ENCODE assay signal across 9 cellular contexts in the genomic region with DNA sequence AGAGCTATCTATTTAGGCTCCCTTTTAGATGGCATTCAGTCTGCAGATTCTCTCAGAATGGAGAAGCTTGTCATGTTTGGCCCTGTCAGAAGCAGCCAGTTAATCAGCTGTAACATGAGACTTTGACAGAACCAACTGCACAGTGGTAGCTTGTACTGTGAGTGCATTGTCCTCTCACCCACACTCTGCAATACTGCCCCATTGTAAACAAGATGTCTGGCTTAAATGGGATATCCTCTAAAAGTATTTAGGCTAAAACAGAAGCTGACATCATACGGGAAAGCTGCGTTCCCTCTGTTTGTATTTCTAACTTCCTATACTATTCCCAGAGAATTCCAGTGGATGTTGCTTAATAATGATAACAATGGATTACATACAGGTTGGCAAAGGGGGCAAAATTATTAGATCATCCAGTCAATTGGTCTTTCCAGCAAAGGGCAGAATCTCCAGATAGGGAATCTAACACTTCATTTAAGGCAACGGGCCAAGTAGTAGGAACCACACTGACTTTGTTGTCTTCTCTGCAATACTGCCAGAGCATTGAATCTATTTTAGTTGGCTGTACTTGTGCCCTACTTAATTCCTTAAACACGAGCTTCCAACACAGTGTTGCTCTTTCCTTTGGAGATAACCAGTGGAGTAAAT. TPM values are rescaled to one million over a fixed set of nuclear protein-coding genes. Genes with fewer than 3 reads are reported as not detected.
DNase-seq lines count a peak whose midpoint lies in the region; ATAC-seq and TF ChIP-seq lines count a peak whose summit lies in the region.
"Had no signal": no experiment of that assay in that cellular context is flagged by ENCODE, and none has a peak within 500 bp of the region (broad histone marks: within the 10 kb centered on the region; RNA-seq: fewer than 3 reads in every experiment).

No MANE protein-coding gene starts in this region.

- H3K9me3 ChIP-seq in SJCRH30 (replicated peaks), result no peaks in the 10 kb centered on the region
- no peaks in the 10 kb centered on the region for H3K9me3 ChIP-seq in thyroid gland
- no peaks in the 10 kb centered on the region for H3K9me3 ChIP-seq in gastroesophageal sphincter

- TF ChIP-seq CTCF in thyroid gland (IDR thresholded peaks at IDR 0.05) (no peak), gastroesophageal sphincter (IDR thresholded peaks at IDR 0.05) (no peak)

- no peak for TF ChIP-seq RAD21 in Ishikawa (IDR thresholded peaks at IDR 0.05; ENCODE audit: low read depth)

- H3K4me1 ChIP-seq in SJCRH30 (peaks cover 18% of the 10 kb centered on the region), thyroid gland (peaks cover 12 to 21% of the 10 kb centered on the region in 2 donors), gastroesophageal sphincter (peaks cover 0 to 27% (median 12%) of the 10 kb centered on the region in 3 donors)

- no peaks in the 10 kb centered on the region for H3K36me3 ChIP-seq in SJCRH30
- no peaks in the 10 kb centered on the region for H3K36me3 ChIP-seq in thyroid gland
- H3K36me3 ChIP-seq in gastroesophageal sphincter, result no peaks in the 10 kb centered on the region

- ATAC-seq in Right ventricle myocardium superior (ENCODE audit: poor library complexity) (peak; percentile 91), sciatic nerve (peak; percentile 88), gastroesophageal sphincter (no peak)

- intact Hi-C loops in Right ventricle myocardium superior (cut with DNase I), result loop anchor here (5.0 kb wide), 1 partner anchor 351 kb away; no protein-coding TSS in a partner anchor
- intact Hi-C loops in sciatic nerve (cut with DNase I), result loop anchor here (10.0 kb wide), 1 partner anchor 359 kb away; no protein-coding TSS in a partner anchor
- intact Hi-C loops in thyroid gland (cut with DNase I), result loop anchor here (5.0 kb wide), 2 partner anchors 336 to 356 kb away; no protein-coding TSS in a partner anchor

- TF ChIP-seq POLR2A in thyroid gland (IDR thresholded peaks at IDR 0.05), result no peak
- no peak for TF ChIP-seq POLR2A in erythroblast (IDR thresholded peaks at IDR 0.05; ENCODE audit: low read length)
- no peak for TF ChIP-seq POLR2A in gastroesophageal sphincter (IDR thresholded peaks at IDR 0.05)

- no peak overlapping the region for H3K27ac ChIP-seq in SJCRH30
- H3K27ac ChIP-seq in thyroid gland, result peak overlapping the region in 1 of 3 donors; percentile 9
- peak overlapping the region in 1 of 4 donors; percentile 5 for H3K27ac ChIP-seq in gastroesophageal sphincter

- WGBS in thyroid gland, 2 donors, result 59 to 67% methylated on average over 4 of the region's 4 CpGs
- WGBS in gastroesophageal sphincter (ENCODE audit: low coverage in 1 of 2), 2 donors, result 29 to 48% methylated on average over 2 to 4 of the region's 4 CpGs

- DNase-seq in SJCRH30, result peak; percentile 80 to 96
- DNase-seq in Right ventricle myocardium superior, result no peak
- DNase-seq in sciatic nerve (ENCODE audit: low spot score), result no peak
- DNase-seq in thyroid gland, result no peak
- DNase-seq in erythroblast (lab: John Stamatoyannopoulos, UW), result no peak
- no peak for DNase-seq in activated CD4-positive, alpha-beta T cell treated with anti-CD3 and anti-CD28 coated beads for 48 hours
- DNase-seq: activated B cell treated with CpG ODN at 0.5 μM for 24 hours had no signal

- no peak for TF ChIP-seq EP300 in Ishikawa (IDR thresholded peaks at IDR 0.05; ENCODE audit: borderline replicate concordance)
- no peak for TF ChIP-seq EP300 in gastroesophageal sphincter (IDR thresholded peaks at IDR 0.05)

- no peak overlapping the region for H3K4me3 ChIP-seq in SJCRH30
- no peak overlapping the region for H3K4me3 ChIP-seq in thyroid gland (replicated peaks in 1 of 3)
- H3K4me3 ChIP-seq in gastroesophageal sphincter, result no peak overlapping the region

- no peaks in the 10 kb centered on the region for H3K27me3 ChIP-seq in SJCRH30
- H3K27me3 ChIP-seq in thyroid gland, result no peaks in the 10 kb centered on the region
- H3K27me3 ChIP-seq in gastroesophageal sphincter, result no peaks in the 10 kb centered on the region

TF ChIP-seq in Ishikawa, 13 proteins besides CTCF, POLR2A, EP300 and RAD21:
- TF ChIP-seq YY1 (IDR thresholded peaks at IDR 0.05; ENCODE audit: low read depth), result 0 out of 2 replicates have a peak, but pooled peaks have one; percentile 29
- no peak for TF ChIP-seq ZBTB7A (IDR thresholded peaks at IDR 0.05; ENCODE audit: low read depth)
- TF ChIP-seq REST (IDR thresholded peaks at IDR 0.05; ENCODE audit: low read depth), result no peak
- TF ChIP-seq TAF1 (IDR thresholded peaks at IDR 0.05; ENCODE audit: low read depth), result no peak
- TF ChIP-seq MAX (IDR thresholded peaks at IDR 0.05), result no peak
- TF ChIP-seq TEAD4 (IDR thresholded peaks at IDR 0.05), result 0 out of 2 replicates have a peak, but pooled peaks have one; percentile 9
- no peak for TF ChIP-seq EGR1 (IDR thresholded peaks at IDR 0.05)
- TF ChIP-seq NFIC (IDR thresholded peaks at IDR 0.05), result no peak

RNA-seq across cellular contexts. Expression of gene STAT4, which starts 15.4 kb away (rescaled TPM):
- total RNA-seq in SJCRH30 (2014; rRNA removed; shearing (Covaris generic)), result 0.16 TPM in 1 of 2 replicates, not detected in the other
- total RNA-seq in Right ventricle myocardium superior (0.70 TPM), sciatic nerve (3.5 TPM), thyroid gland (1 to 10 TPM; 1.0 to 6.6 (median 4.4) TPM), gastroesophageal sphincter (1 to 10 TPM in 2 of 4 donors, under 1 TPM in 2; 0.39 to 4.8 (median 1.9) TPM)

Comparison
In these comparisons a context has a peak if more than half of its experiments do, and no peak if none do; other contexts are left out.
1. DNase-seq: peak in SJCRH30 (2 of 2); none in Right ventricle myocardium superior (single experiment), sciatic nerve (single experiment), thyroid gland (0 of 2), erythroblast (0 of 2) and activated CD4-positive, alpha-beta T cell treated with anti-CD3 and anti-CD28 coated beads for 48 hours (single experiment).